1 cellular context compared by ENCODE assay signal in genomic region chr7:20328027-20328426, GRCh38.
TF ChIP-seq lines count a peak whose summit lies in the region.

No MANE protein-coding gene starts in this region.

TF ChIP-seq in IMR-90, 13 proteins besides CTCF, POLR2A, EP300 and RAD21 (continued from another document):
- TF ChIP-seq USF2 (IDR thresholded peaks at IDR 0.05; ENCODE audit: low read depth, low read length) (no peak), RCOR1 (IDR thresholded peaks at IDR 0.05; ENCODE audit: insufficient replicate concordance, low read length) (no peak), BHLHE40 (IDR thresholded peaks at IDR 0.05; ENCODE audit: low read depth, low read length) (no peak), SMC3 (IDR thresholded peaks at IDR 0.05; ENCODE audit: low read depth, low read length) (no peak), NFE2L2 (IDR thresholded peaks at IDR 0.05; ENCODE audit: low read depth, low read length) (no peak), MAZ (IDR thresholded peaks at IDR 0.05; ENCODE audit: borderline replicate concordance, low read depth, low read length) (no peak), MXI1 (IDR thresholded peaks at IDR 0.05; ENCODE audit: borderline replicate concordance, low read depth, low read length) (no peak), CHD1 (IDR thresholded peaks at IDR 0.05; ENCODE audit: low read depth, low read length) (no peak), CEBPB (IDR thresholded peaks at IDR 0.05; ENCODE audit: low read depth, low read length) (no peak)
